ENCODE assay signal across 31 cellular contexts in the genomic region with DNA sequence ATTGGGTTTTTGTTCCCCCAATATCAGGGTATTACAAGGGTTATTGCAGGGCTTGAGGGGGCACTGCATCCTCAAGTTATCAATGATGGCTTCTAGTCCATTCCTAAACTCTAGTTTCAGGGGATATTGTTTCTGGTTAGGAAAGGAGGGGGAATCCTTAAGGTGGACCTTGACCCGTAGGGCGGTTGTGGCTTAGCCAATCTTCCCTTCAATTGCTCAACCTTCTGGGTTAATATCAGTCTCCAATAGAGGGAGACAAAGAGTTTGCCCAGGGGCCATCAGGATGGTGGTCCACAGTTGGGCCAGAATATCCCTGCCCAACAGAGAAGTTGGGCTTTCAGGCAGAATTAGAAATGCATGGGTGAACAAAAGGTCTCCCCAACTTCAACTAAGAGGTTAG.
"Had no signal": no experiment of that assay in that cellular context is flagged by ENCODE, and none has a peak within 500 bp of the region (broad histone marks: within the 10 kb centered on the region; RNA-seq: fewer than 3 reads in every experiment).

No MANE protein-coding gene starts in this region.

- ATAC-seq: activated CD4-positive, CD25-positive, alpha-beta regulatory T cell treated with anti-CD3 and anti-CD28 coated beads, Interleukin-2, amount 50 U/mL, for 24 hours; body of pancreas; left ventricle myocardium superior; pancreas; psoas muscle had no signal

- H3K27me3 ChIP-seq: adrenal gland, body of pancreas, pancreas, right atrium auricular region, transverse colon had no signal

- H3K9me3 ChIP-seq: adrenal gland, body of pancreas, pancreas, psoas muscle had no signal

- FAIRE-seq: colon, endometrium, frontal cortex, pancreas had no signal

- H3K27ac ChIP-seq: adrenal gland, body of pancreas, epithelial cell of prostate, pancreas, psoas muscle, right atrium auricular region, transverse colon, WERI-Rb-1 had no signal

- DNase-seq: activated CD4-positive, alpha-beta memory T cell treated with anti-CD3 and anti-CD28 coated beads for 36 hours; activated CD4-positive, alpha-beta T cell treated with anti-CD3 and anti-CD28 coated beads, Interleukin-2, amount 10 ng/mL, durations not matched to agents 24 days and 14 days; activated CD8-positive, alpha-beta memory T cell treated with anti-CD3 and anti-CD28 coated beads, Interleukin-2, amount 50 U/mL, for 4 hours; activated effector memory CD4-positive, alpha-beta T cell treated with anti-CD3 and anti-CD28 coated beads, Interleukin-2, amount 50 U/mL, for 16 hours; activated naive CD4-positive, alpha-beta T cell treated with anti-CD3 and anti-CD28 coated beads for 36 hours; activated naive CD8-positive, alpha-beta T cell treated with anti-CD3 and anti-CD28 coated beads for 36 hours; activated T-cell treated with anti-CD3 and anti-CD28 coated beads, Interleukin-2, amount 50 U/mL, for 1 hour; adrenal gland; aorta; body of pancreas; dermis blood vessel endothelial cell; effector CD4-positive, alpha-beta T cell; glutamatergic neuron; islet precursor cell; left ventricle myocardium superior; naive B cell; nucleus accumbens; pancreas; psoas muscle; stimulated activated CD4-positive, alpha-beta T cell treated with anti-CD3 and anti-CD28 coated beads, Interleukin-15, amount 100 ng/mL, for 24 hours; stimulated activated CD4-positive, alpha-beta T cell treated with anti-CD3 and anti-CD28 coated beads, Interleukin-2, amount 100 ng/mL, for 24 hours; stimulated activated naive CD4-positive, alpha-beta T cell; T1000; transverse colon; WERI-Rb-1 had no signal

- H3K4me3 ChIP-seq: adrenal gland, body of pancreas, pancreas, psoas muscle, right atrium auricular region, transverse colon had no signal

- H3K36me3 ChIP-seq: adrenal gland, pancreas, right atrium auricular region, transverse colon, WERI-Rb-1 had no signal

- H3K4me1 ChIP-seq: adrenal gland, body of pancreas, pancreas, psoas muscle, right atrium auricular region, transverse colon had no signal
